Comparison of ENCODE assay signal across 21 cellular contexts in the genomic region with DNA sequence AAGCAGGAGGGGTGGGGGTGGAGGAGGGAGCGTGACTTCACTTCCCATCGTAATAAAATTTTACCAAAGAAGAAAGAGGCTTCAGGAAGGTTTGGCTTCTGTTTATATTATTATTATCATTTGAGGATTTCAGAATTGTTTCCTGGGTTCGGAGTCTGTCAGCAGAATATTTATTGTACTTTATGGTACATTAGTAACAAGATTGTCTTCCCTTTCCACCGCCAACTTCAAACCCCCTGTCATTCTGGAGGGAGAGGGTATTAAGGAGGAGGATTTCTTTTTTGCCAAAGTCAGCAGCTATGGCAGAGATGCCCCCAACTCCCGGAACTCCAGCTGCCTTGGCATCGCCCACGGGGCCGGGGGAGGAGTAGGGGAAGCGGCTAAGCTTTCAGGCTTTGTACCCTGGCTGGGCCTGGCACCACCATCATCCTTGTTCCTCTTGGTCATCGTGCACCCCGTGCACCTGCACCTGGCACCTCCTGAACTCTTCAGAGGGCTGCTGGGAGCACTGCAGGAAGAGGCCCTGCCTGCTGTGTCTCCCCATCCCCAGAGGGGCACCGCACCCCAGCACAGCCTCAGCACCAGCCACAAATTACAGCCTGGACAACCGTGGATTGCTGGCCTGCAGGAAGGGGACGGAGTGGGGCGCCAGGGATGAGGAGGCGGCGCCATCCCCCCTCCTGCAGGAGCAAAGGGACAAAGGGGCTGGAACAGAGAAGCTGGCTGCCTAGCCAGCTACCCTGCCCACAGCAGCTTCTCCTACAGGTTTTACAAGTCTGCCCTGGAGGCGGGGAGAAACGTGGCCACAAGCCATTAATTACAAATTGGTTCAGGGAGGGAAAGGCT. TPM values are rescaled to one million over a fixed set of nuclear protein-coding genes. Genes with fewer than 3 reads are reported as not detected.
DNase-seq lines count a peak whose midpoint lies in the region; FAIRE-seq and TF ChIP-seq lines count a peak whose summit lies in the region.
"Had no signal": no experiment of that assay in that cellular context is flagged by ENCODE, and none has a peak within 500 bp of the region (broad histone marks: within the 10 kb centered on the region; RNA-seq: fewer than 3 reads in every experiment).

No MANE protein-coding gene starts in this region.

- no peak overlapping the region for H3K4me3 ChIP-seq in H7 (ENCODE audit: insufficient read depth, low read depth, low read length)
- H3K4me3 ChIP-seq in bronchial epithelial cell (ENCODE audit: low read depth, low read length), result no peak overlapping the region
- H3K4me3 ChIP-seq: GM12878 had no signal

- H3K27me3 ChIP-seq in H7 (ENCODE audit: control insufficient read depth, insufficient read depth, low read length) (no peaks in the 10 kb centered on the region; the same call in 1 of the 2 replicates), bronchial epithelial cell (ENCODE audit: control insufficient read depth, insufficient read depth, low read length) (no peaks in the 10 kb centered on the region)
- H3K27me3 ChIP-seq: BE2C had no signal

- peak; percentile 8 for DNase-seq in NCI-H2196 (lab: John Stamatoyannopoulos, UW; ENCODE audit: unreplicated experiment)
- DNase-seq in NCI-H2196 treated with DMSO at 0.1 percent for 48 hours (lab: John Stamatoyannopoulos, UW; ENCODE audit: unreplicated experiment), result no peak
- DNase-seq in H7, result peak; percentile 56
- DNase-seq in bronchial epithelial cell (ENCODE audit: low read depth), result no peak
- no peak for DNase-seq in stimulated activated CD4-positive, alpha-beta T cell treated with anti-CD3 and anti-CD28 coated beads, Interleukin-15, amount 100 ng/mL, for 24 hours
- no peak for DNase-seq in activated CD4-positive, alpha-beta T cell treated with anti-CD3 and anti-CD28 coated beads, Interleukin-2, amount 50 U/mL, for 4 hours
- no peak for DNase-seq in SK-N-DZ (ENCODE audit: low spot score)
- DNase-seq: ACHN, BE2C, GDM1, GOT3, HCEC 1CT, KBM-7, NCI-H1105 treated with DMSO at 0.1 percent for 48 hours, NCI-H146, NCI-H1930, NCI-H524 treated with DMSO at 0.1 percent for 48 hours, NCI-H774 had no signal

- no peaks in the 10 kb centered on the region for H3K36me3 ChIP-seq in H7 (replicated peaks; ENCODE audit: control insufficient read depth, insufficient read depth, low read length)
- H3K36me3 ChIP-seq in bronchial epithelial cell (ENCODE audit: control insufficient read depth, insufficient read depth, low read length), result no peaks in the 10 kb centered on the region
- H3K36me3 ChIP-seq: BE2C had no signal

- TF ChIP-seq CTCF in bronchial epithelial cell (IDR thresholded peaks at IDR 0.05; ENCODE audit: insufficient read depth, low read length, severe bottlenecking), result no peak

- peak; percentile 43 for FAIRE-seq in bronchial epithelial cell (lab: Jason Lieb, UNC)
- FAIRE-seq: GM12878 had no signal

RNA-seq across cellular contexts. Expression of gene PAX7, which starts 24.0 kb away (rescaled TPM):
- 0.30 and 1.6 TPM in 2 replicates for total RNA-seq in H7 (2014; rRNA removed; shearing (Covaris generic))
- 0.13 TPM in 1 of 2 replicates, not detected in the other for total RNA-seq in bronchial epithelial cell
- polyA plus RNA-seq in SK-N-DZ (2014; cell fraction: cytosol; rRNA removed), result 9.5 and 10.3 TPM in 2 replicates
- polyA plus RNA-seq in SK-N-DZ (2014; cell fraction: nucleus; rRNA removed), result 4.1 and 4.8 TPM in 2 replicates
- total RNA-seq: GM12878, LHCN-M2, MCF 10A had no signal
- polyA plus RNA-seq: GM12878 had no signal

Comparison
In these comparisons a context has a peak if more than half of its experiments do, and no peak if none do; other contexts are left out.
1. DNase-seq: peak in NCI-H2196 (single experiment) and H7 (single experiment); none in NCI-H2196 treated with DMSO at 0.1 percent for 48 hours (single experiment), bronchial epithelial cell (single experiment), stimulated activated CD4-positive, alpha-beta T cell treated with anti-CD3 and anti-CD28 coated beads, Interleukin-15, amount 100 ng/mL, for 24 hours (single experiment), activated CD4-positive, alpha-beta T cell treated with anti-CD3 and anti-CD28 coated beads, Interleukin-2, amount 50 U/mL, for 4 hours (0 of 2) and SK-N-DZ (single experiment).